1 cellular context compared by ENCODE assay signal in genomic region chr19:17616961-17617806, GRCh38.
TF ChIP-seq lines count a peak whose summit lies in the region.

No MANE protein-coding gene starts in this region.

TF ChIP-seq in K562, 482 proteins besides CTCF, POLR2A, EP300 and RAD21 (continued from another document):
- TF ChIP-seq GMEB1 (CRISPR knock-in tag; IDR thresholded peaks at IDR 0.05) = 0 out of 2 replicates have a peak, but pooled peaks have one; percentile 14
- peak; percentile 66 for TF ChIP-seq NR2C1 (IDR thresholded peaks at IDR 0.05)
- peak; percentile 58 for TF ChIP-seq NR2C1 (tag; IDR thresholded peaks at IDR 0.05)
- TF ChIP-seq ZNF707 (CRISPR knock-in tag; conservative IDR thresholded peaks at IDR 0.05) = no peak
- peak; percentile 52 for TF ChIP-seq TAF1 (IDR thresholded peaks at IDR 0.05; ENCODE audit: control insufficient read depth, extremely low read depth, insufficient read depth, low read length, severe bottlenecking)
- TF ChIP-seq NCOA1 (IDR thresholded peaks at IDR 0.05; ENCODE audit: low read depth) = peak; percentile 96
- peak in 1 of 2 experiments; percentile 65; a peak in 1 of 4 replicates for TF ChIP-seq ARNT (IDR thresholded peaks at IDR 0.05)
- TF ChIP-seq MCM3 (IDR thresholded peaks at IDR 0.05) = no peak
- peak in 1 of 2 experiments; percentile 58; a peak in 1 of 4 replicates for TF ChIP-seq TEAD1 (CRISPR knock-in tag; IDR thresholded peaks at IDR 0.05)
- TF ChIP-seq ATF3 (IDR thresholded peaks at IDR 0.05) = peak; percentile 97
- TF ChIP-seq ATF3 (CRISPR knock-in tag; conservative IDR thresholded peaks at IDR 0.05) = no peak
- TF ChIP-seq ATF7 (IDR thresholded peaks at IDR 0.05) = peak; percentile 98
- 0 out of 2 replicates have a peak, but pooled peaks have one; percentile 51 for TF ChIP-seq MTA1 (IDR thresholded peaks at IDR 0.05; ENCODE audit: borderline replicate concordance)
- TF ChIP-seq SP2 (IDR thresholded peaks at IDR 0.05; ENCODE audit: extremely low read depth, low read depth, low read length, poor library complexity, severe bottlenecking) = peak; percentile 43
- peak; percentile 69; the same call in 1 of the 2 replicates for TF ChIP-seq SPI1 (IDR thresholded peaks at IDR 0.05; ENCODE audit: borderline replicate concordance, low read depth, low read length)
- TF ChIP-seq JUNB (CRISPR knock-in tag; conservative IDR thresholded peaks at IDR 0.05) = peak; percentile 72
- TF ChIP-seq PKNOX1 (IDR thresholded peaks at IDR 0.05) = peak; percentile 99
- peak; percentile 54 for TF ChIP-seq JUN (IDR thresholded peaks at IDR 0.05; ENCODE audit: borderline replicate concordance, low read depth, low read length)
- 0 out of 2 replicates have a peak, but pooled peaks have one; percentile 55 for TF ChIP-seq JUN (CRISPR knock-in tag; IDR thresholded peaks at IDR 0.05; ENCODE audit: borderline replicate concordance)
- 0 out of 2 replicates have a peak, but pooled peaks have one; percentile 33 for TF ChIP-seq ZC3H11A (IDR thresholded peaks at IDR 0.05; ENCODE audit: low read depth, low read length)
- TF ChIP-seq NR1H2 (CRISPR knock-in tag; IDR thresholded peaks at IDR 0.05) = no peak
- TF ChIP-seq ELF1 (tag; IDR thresholded peaks at IDR 0.05) = no peak
- TF ChIP-seq MAFK (IDR thresholded peaks at IDR 0.05; ENCODE audit: low read length) = no peak
- TF ChIP-seq ELF2 (CRISPR knock-in tag; IDR thresholded peaks at IDR 0.05) = no peak
- TF ChIP-seq E2F6 (IDR thresholded peaks at IDR 0.05; ENCODE audit: borderline replicate concordance in 1 of 2, extremely low read depth in 1 of 2, insufficient read depth in 1 of 2, insufficient read length in 1 of 2, low read depth in 1 of 2, low read length in 1 of 2, poor library complexity in 1 of 2, severe bottlenecking in 1 of 2) = peak; percentile 8 to 65
- no peak for TF ChIP-seq SFPQ (IDR thresholded peaks at IDR 0.05; ENCODE audit: low read depth, low read length)
- peak in 1 of 2 experiments; percentile 77; a peak in 2 of 4 replicates for TF ChIP-seq ZNF318 (IDR thresholded peaks at IDR 0.05; ENCODE audit: borderline replicate concordance in 1 of 2, low read depth in 1 of 2)
- peak; percentile 60 to 67; a peak in 3 of 4 replicates for TF ChIP-seq KDM1A (IDR thresholded peaks at IDR 0.05)
- TF ChIP-seq SP1 (CRISPR knock-in tag; IDR thresholded peaks at IDR 0.05) = peak; percentile 98
- peak; percentile 84 for TF ChIP-seq ATF1 (CRISPR knock-in tag; IDR thresholded peaks at IDR 0.05)
- TF ChIP-seq ATF1 (tag; IDR thresholded peaks at IDR 0.05) = peak; percentile 100
- TF ChIP-seq NEUROD1 (IDR thresholded peaks at IDR 0.05; ENCODE audit: borderline replicate concordance, low read depth, low read length, partially characterized antibody) = no peak
- TF ChIP-seq MIER1 (IDR thresholded peaks at IDR 0.05; ENCODE audit: low read depth) = no peak
- peak; percentile 6; the same call in 1 of the 2 replicates for TF ChIP-seq TEAD4 (IDR thresholded peaks at IDR 0.05; ENCODE audit: low read length)
- no peak for TF ChIP-seq TEAD4 (CRISPR knock-in tag; IDR thresholded peaks at IDR 0.05; ENCODE audit: borderline replicate concordance)
